ENCODE assay signal across 38 cellular contexts in the genomic region with DNA sequence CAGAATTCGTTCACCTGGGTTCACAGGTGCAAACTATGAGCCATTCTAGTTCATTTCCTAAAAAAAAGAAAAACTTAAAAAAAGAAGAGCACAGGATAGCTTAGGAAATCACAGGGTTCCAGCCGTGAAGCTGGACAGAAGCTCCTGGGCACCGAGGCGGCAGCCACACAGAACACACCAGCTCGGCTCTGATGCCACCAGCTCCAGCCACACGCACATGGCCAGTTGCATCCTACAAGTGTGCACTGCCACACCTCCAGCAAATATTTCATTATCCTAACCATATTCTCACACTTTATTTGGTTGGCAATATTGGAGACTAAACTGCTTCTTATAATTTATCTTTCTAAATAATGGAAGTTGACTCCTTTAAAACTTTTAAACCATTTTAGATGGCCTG.
"Had no signal": no experiment of that assay in that cellular context is flagged by ENCODE, and none has a peak within 500 bp of the region (broad histone marks: within the 10 kb centered on the region; RNA-seq: fewer than 3 reads in every experiment).

No MANE protein-coding gene starts in this region.

- H3K36me3 ChIP-seq: ascending aorta, cardiac muscle cell had no signal

- ATAC-seq: activated CD8-positive, alpha-beta T cell treated with anti-CD3 and anti-CD28 coated beads for 36 hours; activated naive CD8-positive, alpha-beta T cell treated with anti-CD3 and anti-CD28 coated beads, Interleukin-2, amount 50 U/mL, for 24 hours; activated T-cell treated with anti-CD3 and anti-CD28 coated beads, Interleukin-2, amount 50 U/mL, for 4 hours; activated T-cell treated with anti-CD3 and anti-CD28 coated beads, Interleukin-2, amount 50 U/mL, for 72 hours; activated T-helper 17 cell treated with anti-CD3 and anti-CD28 coated beads, Interleukin-2, amount 50 U/mL, for 72 hours had no signal

- H3K27ac ChIP-seq: ascending aorta, cardiac muscle cell, VCaP had no signal

- H3K4me3 ChIP-seq: ascending aorta, cardiac muscle cell had no signal

- H3K36me3 Mint-ChIP-seq: activated CD4-positive, alpha-beta memory T cell treated with anti-CD3 and anti-CD28 coated beads for 36 hours; activated naive CD4-positive, alpha-beta T cell treated with anti-CD3 and anti-CD28 coated beads, Interleukin-2, amount 10 ng/mL, durations not matched to agents 7 days and 5 days; activated naive CD4-positive, alpha-beta T cell treated with anti-CD3 and anti-CD28 coated beads, Interleukin-2, amount 50 U/mL, for 24 hours; activated naive CD8-positive, alpha-beta T cell; activated naive CD8-positive, alpha-beta T cell treated with anti-CD3 and anti-CD28 coated beads, Interleukin-2, amount 10 ng/mL, durations not matched to agents 7 days and 5 days; brain had no signal

- H3K9me3 Mint-ChIP-seq: activated B cell treated with CpG ODN at 0.5 μM for 24 hours; activated CD4-positive, alpha-beta memory T cell treated with anti-CD3 and anti-CD28 coated beads for 36 hours; activated CD4-positive, alpha-beta T cell treated with anti-CD3 and anti-CD28 coated beads, Interleukin-2, amount 10 ng/mL, durations not matched to agents 24 days and 14 days; activated CD8-positive, alpha-beta T cell treated with anti-CD3 and anti-CD28 coated beads for 36 hours; activated naive CD4-positive, alpha-beta T cell treated with anti-CD3 and anti-CD28 coated beads, Interleukin-2, amount 10 ng/mL, durations not matched to agents 7 days and 5 days; activated naive CD4-positive, alpha-beta T cell treated with anti-CD3 and anti-CD28 coated beads, Interleukin-2, amount 50 U/mL, for 24 hours; activated naive CD8-positive, alpha-beta T cell treated with anti-CD3 and anti-CD28 coated beads, Interleukin-2, amount 10 ng/mL, durations not matched to agents 7 days and 5 days; activated naive CD8-positive, alpha-beta T cell treated with anti-CD3 and anti-CD28 coated beads, Interleukin-2, amount 50 U/mL, for 24 hours; activated T-cell treated with anti-CD3 and anti-CD28 coated beads, Interleukin-2, amount 50 U/mL, for 4 hours; activated T-cell treated with anti-CD3 and anti-CD28 coated beads, Interleukin-2, amount 50 U/mL, for 72 hours; activated T-helper 1 cell treated with anti-CD3 and anti-CD28 coated beads, Interleukin-12 subunit alpha, Interleukin-12 subunit beta, Interleukin-2, Interleukin-4 antibody, amounts not matched to agents 30 ng/mL and 10 ng/mL and 1 ng/mL, durations not matched to agents 14 hours and 24 hours and 36 hours; activated T-helper 17 cell treated with anti-CD3 and anti-CD28 coated beads, Interleukin-2, amount 50 U/mL, for 72 hours; central memory CD8-positive, alpha-beta T cell; T-helper 1 cell treated with Interleukin-12 subunit alpha and Interleukin-12 subunit beta and Interleukin-4 antibody, amounts not matched to agents 30 μg/mL and 1 μg/mL, for 36 hours; T-helper 2 cell treated with Interferon-gamma antibody and Interleukin-4, amounts not matched to agents 5 μg/mL and 100 μg/mL, for 36 hours had no signal

- H3K27me3 ChIP-seq: ascending aorta, cardiac muscle cell had no signal

- H3K27ac Mint-ChIP-seq: activated B cell treated with CpG ODN at 0.5 μM for 24 hours; activated CD4-positive, alpha-beta memory T cell treated with anti-CD3 and anti-CD28 coated beads for 36 hours; activated CD4-positive, alpha-beta T cell treated with anti-CD3 and anti-CD28 coated beads, Interleukin-2, amount 10 ng/mL, durations not matched to agents 24 days and 14 days; activated CD8-positive, alpha-beta T cell treated with anti-CD3 and anti-CD28 coated beads for 36 hours; activated naive CD4-positive, alpha-beta T cell treated with anti-CD3 and anti-CD28 coated beads, Interleukin-2, amount 10 ng/mL, durations not matched to agents 7 days and 5 days; activated naive CD4-positive, alpha-beta T cell treated with anti-CD3 and anti-CD28 coated beads, Interleukin-2, amount 50 U/mL, for 24 hours; activated naive CD8-positive, alpha-beta T cell; activated naive CD8-positive, alpha-beta T cell treated with anti-CD3 and anti-CD28 coated beads, Interleukin-2, amount 10 ng/mL, durations not matched to agents 7 days and 5 days; activated naive CD8-positive, alpha-beta T cell treated with anti-CD3 and anti-CD28 coated beads, Interleukin-2, amount 50 U/mL, for 24 hours; activated T-cell treated with anti-CD3 and anti-CD28 coated beads, Interleukin-2, amount 50 U/mL, for 72 hours; activated T-helper 1 cell treated with anti-CD3 and anti-CD28 coated beads, Interleukin-12 subunit alpha, Interleukin-12 subunit beta, Interleukin-2, Interleukin-4 antibody, amounts not matched to agents 30 ng/mL and 10 ng/mL and 1 ng/mL, durations not matched to agents 14 hours and 24 hours and 36 hours; activated T-helper 17 cell treated with anti-CD3 and anti-CD28 coated beads, Interleukin-2, amount 50 U/mL, for 72 hours; T-helper 1 cell treated with Interleukin-12 subunit alpha and Interleukin-12 subunit beta and Interleukin-4 antibody, amounts not matched to agents 30 μg/mL and 1 μg/mL, for 36 hours; T-helper 2 cell treated with Interferon-gamma antibody and Interleukin-4, amounts not matched to agents 5 μg/mL and 100 μg/mL, for 36 hours had no signal

- FAIRE-seq: bronchial epithelial cell, TTC549 had no signal

- H3K4me1 Mint-ChIP-seq: activated T-helper 17 cell treated with anti-CD3 and anti-CD28 coated beads, Interleukin-2, amount 50 U/mL, for 72 hours; central memory CD8-positive, alpha-beta T cell had no signal

- H3K27me3 Mint-ChIP-seq: brain had no signal

- H3K4me3 Mint-ChIP-seq: activated B cell treated with CpG ODN at 0.5 μM for 24 hours; activated CD4-positive, alpha-beta memory T cell treated with anti-CD3 and anti-CD28 coated beads for 36 hours; activated CD4-positive, alpha-beta T cell treated with anti-CD3 and anti-CD28 coated beads, Interleukin-2, amount 10 ng/mL, durations not matched to agents 24 days and 14 days; activated CD8-positive, alpha-beta T cell treated with anti-CD3 and anti-CD28 coated beads for 36 hours; activated naive CD4-positive, alpha-beta T cell treated with anti-CD3 and anti-CD28 coated beads, Interleukin-2, amount 10 ng/mL, durations not matched to agents 7 days and 5 days; activated naive CD4-positive, alpha-beta T cell treated with anti-CD3 and anti-CD28 coated beads, Interleukin-2, amount 50 U/mL, for 24 hours; activated naive CD8-positive, alpha-beta T cell; activated naive CD8-positive, alpha-beta T cell treated with anti-CD3 and anti-CD28 coated beads, Interleukin-2, amount 10 ng/mL, durations not matched to agents 7 days and 5 days; activated naive CD8-positive, alpha-beta T cell treated with anti-CD3 and anti-CD28 coated beads, Interleukin-2, amount 50 U/mL, for 24 hours; activated T-cell treated with anti-CD3 and anti-CD28 coated beads, Interleukin-2, amount 50 U/mL, for 4 hours; activated T-cell treated with anti-CD3 and anti-CD28 coated beads, Interleukin-2, amount 50 U/mL, for 72 hours; activated T-helper 1 cell treated with anti-CD3 and anti-CD28 coated beads, Interleukin-12 subunit alpha, Interleukin-12 subunit beta, Interleukin-2, Interleukin-4 antibody, amounts not matched to agents 30 ng/mL and 10 ng/mL and 1 ng/mL, durations not matched to agents 14 hours and 24 hours and 36 hours; activated T-helper 17 cell treated with anti-CD3 and anti-CD28 coated beads, Interleukin-2, amount 50 U/mL, for 72 hours; brain; central memory CD8-positive, alpha-beta T cell; T-helper 1 cell treated with Interleukin-12 subunit alpha and Interleukin-12 subunit beta and Interleukin-4 antibody, amounts not matched to agents 30 μg/mL and 1 μg/mL, for 36 hours; T-helper 2 cell treated with Interferon-gamma antibody and Interleukin-4, amounts not matched to agents 5 μg/mL and 100 μg/mL, for 36 hours had no signal

- DNase-seq: activated B cell treated with CpG ODN at 0.5 μM for 24 hours; activated CD4-positive, alpha-beta memory T cell treated with anti-CD3 and anti-CD28 coated beads for 36 hours; activated CD4-positive, alpha-beta T cell treated with anti-CD3 and anti-CD28 coated beads for 4 hours; activated CD4-positive, alpha-beta T cell treated with anti-CD3 and anti-CD28 coated beads, Interleukin-2, amount 10 ng/mL, durations not matched to agents 24 days and 14 days; activated CD4-positive, alpha-beta T cell treated with anti-CD3 and anti-CD28 coated beads, Interleukin-2, amount 50 U/mL, for 1 hour; activated CD4-positive, alpha-beta T cell treated with anti-CD3 and anti-CD28 coated beads, Interleukin-2, amount 50 U/mL, for 4 hours; activated CD4-positive, CD25-positive, alpha-beta regulatory T cell treated with anti-CD3 and anti-CD28 coated beads, Interleukin-2, amount 50 U/mL, for 72 hours; activated CD8-positive, alpha-beta memory T cell treated with anti-CD3 and anti-CD28 coated beads, Interleukin-2, amount 50 U/mL, for 4 hours; activated CD8-positive, alpha-beta T cell treated with anti-CD3 and anti-CD28 coated beads for 36 hours; activated gamma-delta T cell; activated naive CD4-positive, alpha-beta T cell treated with anti-CD3 and anti-CD28 coated beads, Interleukin-2, amount 10 ng/mL, durations not matched to agents 7 days and 5 days; activated naive CD4-positive, alpha-beta T cell treated with Interleukin-2 at 50 U/mL for 16 hours; activated naive CD8-positive, alpha-beta T cell treated with anti-CD3 and anti-CD28 coated beads, Interleukin-2, amount 10 ng/mL, durations not matched to agents 7 days and 5 days; activated naive CD8-positive, alpha-beta T cell treated with anti-CD3 and anti-CD28 coated beads, Interleukin-2, amount 50 U/mL, for 24 hours; activated T-cell treated with anti-CD3 and anti-CD28 coated beads for 4 hours; activated T-cell treated with anti-CD3 and anti-CD28 coated beads, Interleukin-2, amount 50 U/mL, for 1 hour; activated T-cell treated with anti-CD3 and anti-CD28 coated beads, Interleukin-2, amount 50 U/mL, for 4 hours; activated T-cell treated with anti-CD3 and anti-CD28 coated beads, Interleukin-2, amount 50 U/mL, for 72 hours; amygdala; anterior cingulate cortex; caudate nucleus; cerebellar nuclear complex; T-helper 1 cell; T-helper 2 cell; T-helper 9 cell had no signal

- H3K9me3 ChIP-seq: ascending aorta had no signal
